Comparison of ENCODE assay signal across 22 cellular contexts in the genomic region with DNA sequence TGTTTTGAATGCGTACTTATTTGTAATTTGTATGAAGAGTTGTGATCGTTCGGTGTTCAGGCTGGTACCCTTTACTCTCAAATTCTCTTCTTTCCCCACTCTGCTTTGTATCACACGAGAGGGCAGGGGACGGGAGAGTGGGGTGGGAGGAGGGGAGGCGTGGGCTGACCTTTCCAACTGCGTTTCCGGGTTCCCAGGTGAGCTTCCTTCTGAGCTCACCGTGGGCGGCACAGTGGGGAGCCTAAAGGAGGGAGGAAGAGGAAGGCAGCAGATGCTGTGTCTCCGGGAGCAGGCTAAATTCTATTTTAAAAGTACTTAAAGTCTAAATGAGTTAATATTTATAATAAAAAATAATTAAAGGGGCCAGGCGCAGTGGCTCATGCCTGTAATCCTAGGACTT.
"Had no signal": no experiment of that assay in that cellular context is flagged by ENCODE, and none has a peak within 500 bp of the region (broad histone marks: within the 10 kb centered on the region; RNA-seq: fewer than 3 reads in every experiment).

No MANE protein-coding gene starts in this region.

- H3K4me1 ChIP-seq: foreskin keratinocyte, pancreas, psoas muscle, right lobe of liver, tibial artery had no signal

- H3K36me3 Mint-ChIP-seq: natural killer cell treated with Interleukin-12 subunit alpha and Interleukin-12 subunit beta and Interleukin-15 and Interleukin-18, amount 100 ng/mL, for 72 hours; stimulated activated memory B cell treated with anti-CD40 and anti-IgM and Interleukin-4, amounts not matched to agents 10 μg/mL and 1 μg/mL and 100 μg/mL, for 72 hours had no signal

- ATAC-seq: foreskin keratinocyte; left colon; left ventricle myocardium superior; natural killer cell treated with Interleukin-12 subunit alpha and Interleukin-12 subunit beta and Interleukin-15 and Interleukin-18, amount 100 ng/mL, for 72 hours; pancreas; psoas muscle; right lobe of liver; stimulated activated memory B cell treated with anti-CD40 and anti-IgM and Interleukin-4, amounts not matched to agents 10 μg/mL and 1 μg/mL and 100 μg/mL, for 72 hours had no signal

- DNase-seq: foreskin keratinocyte; head of caudate nucleus; left colon; left ventricle myocardium superior; mesenchymal stem cell; midbrain; occipital lobe; pancreas; psoas muscle; retina; stimulated activated CD4-positive, alpha-beta T cell treated with anti-CD3 and anti-CD28 coated beads, Interleukin-15, amount 100 ng/mL, for 24 hours; stimulated activated CD4-positive, alpha-beta T cell treated with anti-CD3 and anti-CD28 coated beads, Interleukin-1b, Interleukin-23, amount 100 ng/mL, for 48 hours; stimulated activated CD4-positive, alpha-beta T cell treated with anti-CD3 and anti-CD28 coated beads, Interleukin-4, amount 100 ng/mL, for 24 hours; tibial artery had no signal

- H3K4me3 Mint-ChIP-seq: dendritic cell treated with granulocyte-macrophage colony-stimulating factor and Interleukin-4, amounts not matched to agents 40 ng/mL and 50 ng/mL, for 4 days; natural killer cell treated with Interleukin-12 subunit alpha and Interleukin-12 subunit beta and Interleukin-15 and Interleukin-18, amount 100 ng/mL, for 72 hours; stimulated activated memory B cell treated with anti-CD40 and anti-IgM and Interleukin-4, amounts not matched to agents 10 μg/mL and 1 μg/mL and 100 μg/mL, for 72 hours; stimulated activated naive CD8-positive, alpha-beta T cell treated with anti-CD3 and anti-CD28 coated beads, Interleukin-15, Interleukin-2, amounts not matched to agents 100 ng/mL and 50 ng/mL, for 24 hours had no signal

- H3K4me1 Mint-ChIP-seq: stimulated activated memory B cell treated with anti-CD40 and anti-IgM and Interleukin-4, amounts not matched to agents 10 μg/mL and 1 μg/mL and 100 μg/mL, for 72 hours had no signal

- H3K27ac Mint-ChIP-seq: dendritic cell treated with granulocyte-macrophage colony-stimulating factor and Interleukin-4, amounts not matched to agents 40 ng/mL and 50 ng/mL, for 4 days; natural killer cell treated with Interleukin-12 subunit alpha and Interleukin-12 subunit beta and Interleukin-15 and Interleukin-18, amount 100 ng/mL, for 72 hours; stimulated activated memory B cell treated with anti-CD40 and anti-IgM and Interleukin-4, amounts not matched to agents 10 μg/mL and 1 μg/mL and 100 μg/mL, for 72 hours; stimulated activated naive CD8-positive, alpha-beta T cell treated with anti-CD3 and anti-CD28 coated beads, Interleukin-15, Interleukin-2, amounts not matched to agents 100 ng/mL and 50 ng/mL, for 24 hours had no signal

- H3K9me3 Mint-ChIP-seq: dendritic cell treated with granulocyte-macrophage colony-stimulating factor and Interleukin-4, amounts not matched to agents 40 ng/mL and 50 ng/mL, for 4 days; natural killer cell treated with Interleukin-12 subunit alpha and Interleukin-12 subunit beta and Interleukin-15 and Interleukin-18, amount 100 ng/mL, for 72 hours; stimulated activated memory B cell treated with anti-CD40 and anti-IgM and Interleukin-4, amounts not matched to agents 10 μg/mL and 1 μg/mL and 100 μg/mL, for 72 hours; stimulated activated naive CD8-positive, alpha-beta T cell treated with anti-CD3 and anti-CD28 coated beads, Interleukin-15, Interleukin-2, amounts not matched to agents 100 ng/mL and 50 ng/mL, for 24 hours had no signal

- H3K9me3 ChIP-seq: pancreas, right lobe of liver, tibial artery had no signal

- H3K27ac ChIP-seq: foreskin keratinocyte, hepatocyte, pancreas, psoas muscle, right lobe of liver, tibial artery had no signal

- H2AFZ ChIP-seq: hepatocyte had no signal

- H3K4me2 ChIP-seq: hepatocyte had no signal

- H3K27me3 Mint-ChIP-seq: dendritic cell treated with granulocyte-macrophage colony-stimulating factor and Interleukin-4, amounts not matched to agents 40 ng/mL and 50 ng/mL, for 4 days; natural killer cell treated with Interleukin-12 subunit alpha and Interleukin-12 subunit beta and Interleukin-15 and Interleukin-18, amount 100 ng/mL, for 72 hours; stimulated activated memory B cell treated with anti-CD40 and anti-IgM and Interleukin-4, amounts not matched to agents 10 μg/mL and 1 μg/mL and 100 μg/mL, for 72 hours; stimulated activated naive CD8-positive, alpha-beta T cell treated with anti-CD3 and anti-CD28 coated beads, Interleukin-15, Interleukin-2, amounts not matched to agents 100 ng/mL and 50 ng/mL, for 24 hours had no signal

- FAIRE-seq: colon, pancreas had no signal

- H3K27me3 ChIP-seq: foreskin keratinocyte, hepatocyte, pancreas, right lobe of liver, tibial artery had no signal

- H3K4me3 ChIP-seq: hepatocyte, lung, pancreas, psoas muscle, right lobe of liver, tibial artery had no signal

- H3K36me3 ChIP-seq: pancreas, right lobe of liver, tibial artery had no signal

- H3K79me2 ChIP-seq: hepatocyte had no signal
